ENCODE assay signal across 10 cellular contexts in the genomic region with DNA sequence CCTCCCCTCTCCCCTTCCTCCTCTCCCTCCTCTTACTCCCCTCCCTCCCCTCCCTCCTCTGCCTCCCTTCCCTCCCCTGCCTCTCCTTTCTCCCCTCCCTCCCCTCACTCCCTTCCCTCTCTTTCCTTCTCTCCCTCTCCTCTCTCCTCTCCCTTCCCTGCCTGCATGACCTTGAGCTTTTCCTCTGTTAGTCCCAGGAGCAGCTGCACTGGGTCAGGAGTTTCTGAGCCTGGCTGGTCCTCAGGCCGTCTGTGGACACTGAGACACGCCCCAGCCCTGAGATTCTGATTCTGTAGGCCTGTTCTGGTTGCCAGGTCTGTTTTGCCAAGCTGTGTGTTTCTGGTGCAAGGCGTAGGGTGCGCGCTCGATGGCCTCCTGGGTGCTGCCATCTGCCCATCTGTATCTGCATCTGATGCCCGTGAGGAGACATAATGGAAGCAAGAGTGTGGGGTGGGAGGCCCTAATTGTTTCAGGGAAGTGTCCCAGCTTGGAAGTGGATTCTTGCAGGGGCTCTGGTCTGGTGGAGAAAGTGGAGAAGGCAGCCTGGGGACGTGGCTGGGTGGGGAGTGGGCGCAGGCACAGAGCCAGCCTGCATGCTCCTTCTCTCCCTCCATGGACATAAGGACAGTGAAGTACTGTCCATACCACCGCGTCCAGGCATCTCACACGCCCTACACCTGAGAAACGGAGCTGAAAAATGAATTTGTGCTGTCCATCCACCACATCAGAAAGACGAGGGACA.
A peak's percentile ranks its signal among the peaks of the same experiment; 100 is the strongest.
DNase-seq lines count a peak whose midpoint lies in the region; ATAC-seq and TF ChIP-seq lines count a peak whose summit lies in the region.
"Had no signal": no experiment of that assay in that cellular context is flagged by ENCODE, and none has a peak within 500 bp of the region (broad histone marks: within the 10 kb centered on the region; RNA-seq: fewer than 3 reads in every experiment).

No MANE protein-coding gene starts in this region.

- TF ChIP-seq EP300 in gastroesophageal sphincter (IDR thresholded peaks at IDR 0.05) (no peak), ovary (IDR thresholded peaks at IDR 0.05) (no peak)

- 88 to 92% methylated on average over 5 of the region's 14 CpGs for WGBS in gastroesophageal sphincter (ENCODE audit: low coverage in 1 of 2), 2 donors
- 50 to 60% (median 52%) methylated on average over 14 of the region's 14 CpGs for WGBS in ovary, 3 donors

- H3K4me1 ChIP-seq in gastroesophageal sphincter (peaks cover 0 to 19% (median 5%) of the 10 kb centered on the region in 3 donors), ovary (ENCODE audit: insufficient read depth) (peaks cover 16% of the 10 kb centered on the region)
- H3K4me1 ChIP-seq: foreskin keratinocyte had no signal

- peaks cover 68% of the 10 kb centered on the region for H3K27me3 ChIP-seq in gastroesophageal sphincter
- H3K27me3 ChIP-seq in ovary, result no peaks in the 10 kb centered on the region

- TF ChIP-seq CTCF in gastroesophageal sphincter (IDR thresholded peaks at IDR 0.05) (no peak), ovary (IDR thresholded peaks at IDR 0.05) (no peak)

- peak overlapping the region in 3 of 4 donors; percentile 6 to 48 (median 37) for H3K27ac ChIP-seq in gastroesophageal sphincter
- H3K27ac ChIP-seq in ovary, result peak overlapping the region in 1 of 2 donors; percentile 35
- H3K27ac ChIP-seq: foreskin keratinocyte had no signal

- H3K4me3 ChIP-seq in gastroesophageal sphincter (peak overlapping the region in 1 of 2 donors; percentile 40), ovary (no peak overlapping the region)

- TF ChIP-seq POLR2A in gastroesophageal sphincter (IDR thresholded peaks at IDR 0.05), result no peak
- TF ChIP-seq POLR2A in ovary (IDR thresholded peaks at IDR 0.05), result no peak

- ATAC-seq in gastroesophageal sphincter, result no peak
- ATAC-seq in HG02938 (IDR thresholded peaks at IDR 0.05; ENCODE audit: unreplicated experiment), result no peak
- no peak for ATAC-seq in HG03039 (IDR thresholded peaks at IDR 0.05; ENCODE audit: unreplicated experiment)

- H3K9me3 ChIP-seq in gastroesophageal sphincter (no peaks in the 10 kb centered on the region), ovary (no peaks in the 10 kb centered on the region)

- peaks cover 0 to 2% of the 10 kb centered on the region in 2 donors for H3K36me3 ChIP-seq in gastroesophageal sphincter
- H3K36me3 ChIP-seq in ovary, result no peaks in the 10 kb centered on the region

- intact Hi-C loops in ovary (cut with DNase I), result loop anchor here in 1 of 4 donors (10.0 kb wide), 2 partner anchors 47 to 97 kb away; no protein-coding TSS in a partner anchor

- DNase-seq in NCI-H1417 (lab: John Stamatoyannopoulos, UW), result peak in 2 of 3 experiments; percentile 48 to 72
- DNase-seq in NCI-H1417 treated with DMSO at 0.1 percent for 48 hours (lab: John Stamatoyannopoulos, UW), result no peak
- DNase-seq in HuH-7 (ENCODE audit: low spot score), result peak; percentile 48
- peak; percentile 62 to 76 (median 73) for DNase-seq in ovary
- DNase-seq in H4 (ENCODE audit: low spot score), result no peak
- DNase-seq: kidney glomerular epithelial cell had no signal

Comparison
In these comparisons a context has a peak if more than half of its experiments do, and no peak if none do; other contexts are left out.
1. DNase-seq: peak in NCI-H1417 (2 of 3), HuH-7 (single experiment) and ovary (5 of 5); none in NCI-H1417 treated with DMSO at 0.1 percent for 48 hours (single experiment) and H4 (single experiment).